1 cellular context compared by ENCODE assay signal in the genomic region with DNA sequence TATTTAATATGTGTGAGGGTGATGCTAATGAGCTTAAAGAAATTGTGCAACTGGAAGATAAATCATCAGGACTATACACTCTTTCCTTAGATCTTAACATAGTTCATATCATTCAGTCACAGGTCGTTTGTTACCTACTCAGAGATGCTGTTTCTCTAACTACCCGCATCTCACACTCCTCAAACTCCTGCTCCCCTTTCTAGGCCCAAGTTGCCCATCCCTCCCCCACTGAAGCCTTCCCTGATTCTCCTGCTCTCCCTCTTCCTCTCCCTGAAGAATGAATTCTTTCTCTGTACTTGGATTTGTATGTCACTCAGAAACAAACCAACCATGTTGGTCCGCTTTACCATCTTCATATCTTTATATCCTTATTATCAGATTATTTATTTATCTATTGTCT.
TF ChIP-seq lines count a peak whose summit lies in the region.

No MANE protein-coding gene starts in this region.

TF ChIP-seq in WTC11, 78 proteins besides CTCF, POLR2A, EP300 and RAD21 (continued from another document):
- TF ChIP-seq, protein P1, sequence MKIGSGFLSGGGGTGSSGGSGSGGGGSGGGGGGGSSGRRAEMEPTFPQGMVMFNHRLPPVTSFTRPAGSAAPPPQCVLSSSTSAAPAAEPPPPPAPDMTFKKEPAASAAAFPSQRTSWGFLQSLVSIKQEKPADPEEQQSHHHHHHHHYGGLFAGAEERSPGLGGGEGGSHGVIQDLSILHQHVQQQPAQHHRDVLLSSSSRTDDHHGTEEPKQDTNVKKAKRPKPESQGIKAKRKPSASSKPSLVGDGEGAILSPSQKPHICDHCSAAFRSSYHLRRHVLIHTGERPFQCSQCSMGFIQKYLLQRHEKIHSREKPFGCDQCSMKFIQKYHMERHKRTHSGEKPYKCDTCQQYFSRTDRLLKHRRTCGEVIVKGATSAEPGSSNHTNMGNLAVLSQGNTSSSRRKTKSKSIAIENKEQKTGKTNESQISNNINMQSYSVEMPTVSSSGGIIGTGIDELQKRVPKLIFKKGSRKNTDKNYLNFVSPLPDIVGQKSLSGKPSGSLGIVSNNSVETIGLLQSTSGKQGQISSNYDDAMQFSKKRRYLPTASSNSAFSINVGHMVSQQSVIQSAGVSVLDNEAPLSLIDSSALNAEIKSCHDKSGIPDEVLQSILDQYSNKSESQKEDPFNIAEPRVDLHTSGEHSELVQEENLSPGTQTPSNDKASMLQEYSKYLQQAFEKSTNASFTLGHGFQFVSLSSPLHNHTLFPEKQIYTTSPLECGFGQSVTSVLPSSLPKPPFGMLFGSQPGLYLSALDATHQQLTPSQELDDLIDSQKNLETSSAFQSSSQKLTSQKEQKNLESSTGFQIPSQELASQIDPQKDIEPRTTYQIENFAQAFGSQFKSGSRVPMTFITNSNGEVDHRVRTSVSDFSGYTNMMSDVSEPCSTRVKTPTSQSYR (CRISPR knock-in tag; IDR thresholded peaks at IDR 0.05): no peak
- TF ChIP-seq, protein P2, sequence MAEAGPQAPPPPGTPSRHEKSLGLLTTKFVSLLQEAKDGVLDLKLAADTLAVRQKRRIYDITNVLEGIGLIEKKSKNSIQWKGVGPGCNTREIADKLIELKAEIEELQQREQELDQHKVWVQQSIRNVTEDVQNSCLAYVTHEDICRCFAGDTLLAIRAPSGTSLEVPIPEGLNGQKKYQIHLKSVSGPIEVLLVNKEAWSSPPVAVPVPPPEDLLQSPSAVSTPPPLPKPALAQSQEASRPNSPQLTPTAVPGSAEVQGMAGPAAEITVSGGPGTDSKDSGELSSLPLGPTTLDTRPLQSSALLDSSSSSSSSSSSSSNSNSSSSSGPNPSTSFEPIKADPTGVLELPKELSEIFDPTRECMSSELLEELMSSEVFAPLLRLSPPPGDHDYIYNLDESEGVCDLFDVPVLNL (CRISPR knock-in tag; IDR thresholded peaks at IDR 0.05; ENCODE audit: borderline replicate concordance, low read depth): no peak
- TF ChIP-seq, protein P3, sequence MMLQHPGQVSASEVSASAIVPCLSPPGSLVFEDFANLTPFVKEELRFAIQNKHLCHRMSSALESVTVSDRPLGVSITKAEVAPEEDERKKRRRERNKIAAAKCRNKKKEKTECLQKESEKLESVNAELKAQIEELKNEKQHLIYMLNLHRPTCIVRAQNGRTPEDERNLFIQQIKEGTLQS (CRISPR knock-in tag; conservative IDR thresholded peaks at IDR 0.05): no peak
- TF ChIP-seq ZNF317 (CRISPR knock-in tag; IDR thresholded peaks at IDR 0.05; ENCODE audit: borderline replicate concordance, low read depth) (no peak), SOX15 (CRISPR knock-in tag; IDR thresholded peaks at IDR 0.05) (no peak), RELA (CRISPR knock-in tag; IDR thresholded peaks at IDR 0.05; ENCODE audit: borderline replicate concordance) (no peak), TEAD4 (CRISPR knock-in tag; IDR thresholded peaks at IDR 0.05) (no peak), MXD4 (CRISPR knock-in tag; IDR thresholded peaks at IDR 0.05; ENCODE audit: borderline replicate concordance) (no peak), SMAD4 (CRISPR knock-in tag; IDR thresholded peaks at IDR 0.05) (no peak)
- TF ChIP-seq, protein P4, sequence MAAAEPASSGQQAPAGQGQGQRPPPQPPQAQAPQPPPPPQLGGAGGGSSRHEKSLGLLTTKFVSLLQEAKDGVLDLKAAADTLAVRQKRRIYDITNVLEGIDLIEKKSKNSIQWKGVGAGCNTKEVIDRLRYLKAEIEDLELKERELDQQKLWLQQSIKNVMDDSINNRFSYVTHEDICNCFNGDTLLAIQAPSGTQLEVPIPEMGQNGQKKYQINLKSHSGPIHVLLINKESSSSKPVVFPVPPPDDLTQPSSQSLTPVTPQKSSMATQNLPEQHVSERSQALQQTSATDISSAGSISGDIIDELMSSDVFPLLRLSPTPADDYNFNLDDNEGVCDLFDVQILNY (CRISPR knock-in tag; IDR thresholded peaks at IDR 0.05): no peak
